11 cellular contexts compared by ENCODE assay signal in the genomic region with DNA sequence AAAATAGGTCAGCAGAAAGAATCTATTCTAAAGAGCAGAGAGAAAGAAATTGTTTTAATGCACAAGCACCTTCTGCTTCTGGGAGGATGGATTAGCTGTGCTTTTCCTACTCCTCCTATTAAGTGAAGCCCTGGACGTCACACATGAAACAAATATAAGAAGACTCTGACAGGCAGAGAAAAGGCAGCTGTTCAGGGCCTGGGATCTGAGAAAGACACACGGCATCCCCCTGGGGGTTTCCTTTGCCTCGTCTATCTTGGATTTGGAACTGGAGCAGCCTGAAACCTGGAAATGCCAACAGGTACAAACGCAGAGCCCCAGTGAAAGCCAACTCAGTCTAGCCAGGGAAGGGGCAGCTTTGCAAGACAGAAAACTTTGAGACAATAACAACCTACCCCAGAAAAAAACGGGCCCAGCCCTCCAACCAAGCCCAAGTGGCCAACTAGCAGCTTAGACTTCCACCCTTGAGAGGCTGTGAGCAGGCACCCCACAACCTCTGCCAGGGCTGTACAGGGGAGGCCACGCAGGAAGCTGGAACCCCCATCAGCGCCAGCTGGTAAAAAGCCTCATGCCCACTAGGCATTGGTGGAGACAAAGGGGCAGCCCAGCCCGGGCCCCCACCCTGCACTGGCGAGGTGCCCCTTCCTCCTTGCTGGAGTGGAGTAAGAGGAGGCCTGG. TPM values are rescaled to one million over a fixed set of nuclear protein-coding genes. Genes with fewer than 3 reads are reported as not detected.
DNase-seq lines count a peak whose midpoint lies in the region; ATAC-seq and TF ChIP-seq lines count a peak whose summit lies in the region.
"Had no signal": no experiment of that assay in that cellular context is flagged by ENCODE, and none has a peak within 500 bp of the region (broad histone marks: within the 10 kb centered on the region; RNA-seq: fewer than 3 reads in every experiment).

No MANE protein-coding gene starts in this region.

- intact Hi-C loops in CD4-positive, alpha-beta memory T cell (cut with micrococcal nuclease) = no loop called here
- intact Hi-C loops in colonic mucosa (cut with DNase I) = loop anchor here (10.0 kb wide), 1 partner anchor 156 kb away; no protein-coding TSS in a partner anchor

- no peaks in the 10 kb centered on the region for H3K27me3 ChIP-seq in CD4-positive, alpha-beta memory T cell (ENCODE audit: insufficient read depth, low read length)
- H3K27me3 ChIP-seq in H7 (ENCODE audit: control insufficient read depth, insufficient read depth, low read length) (no peaks in the 10 kb centered on the region), foreskin keratinocyte (no peaks in the 10 kb centered on the region), colonic mucosa (no peaks in the 10 kb centered on the region)
- H3K27me3 ChIP-seq: adrenal gland had no signal

- TF ChIP-seq POLR2A in GM18505 (IDR thresholded peaks at IDR 0.05; ENCODE audit: borderline replicate concordance, extremely low read depth, insufficient read depth, insufficient read length) = no peak

- H3K9me3 Mint-ChIP-seq in CD4-positive, alpha-beta memory T cell = no peaks in the 10 kb centered on the region
- H3K9me3 Mint-ChIP-seq in nephron = no peaks in the 10 kb centered on the region

- peak overlapping the region; percentile 30 to 91 (median 84) for H3K27ac Mint-ChIP-seq in CD4-positive, alpha-beta memory T cell
- H3K27ac Mint-ChIP-seq in nephron = peak overlapping the region; percentile 81 to 97 (median 94)

- H3K36me3 ChIP-seq in CD4-positive, alpha-beta memory T cell (ENCODE audit: insufficient read depth, low read length) = peaks cover 26% of the 10 kb centered on the region
- peaks cover 3% of the 10 kb centered on the region for H3K36me3 ChIP-seq in H7 (replicated peaks; ENCODE audit: control insufficient read depth, insufficient read depth, low read length)
- H3K36me3 ChIP-seq in colonic mucosa = no peaks in the 10 kb centered on the region

- no peaks in the 10 kb centered on the region for H3K9me3 ChIP-seq in CD4-positive, alpha-beta memory T cell (ENCODE audit: control insufficient read depth in 1 of 2, low read length in 2 of 2)
- H3K9me3 ChIP-seq in colonic mucosa = no peaks in the 10 kb centered on the region
- H3K9me3 ChIP-seq: adrenal gland had no signal

- peak overlapping the region in 7 of 8 donors; percentile 10 to 64 (median 53) for H3K4me3 Mint-ChIP-seq in CD4-positive, alpha-beta memory T cell
- peak overlapping the region in 2 of 3 experiments; percentile 55 to 62 for H3K4me3 Mint-ChIP-seq in nephron

- H3K27ac ChIP-seq in CD4-positive, alpha-beta memory T cell (ENCODE audit: low read depth, low read length) = peak overlapping the region; percentile 44
- H3K27ac ChIP-seq in foreskin keratinocyte (no peak overlapping the region), colonic mucosa (no peak overlapping the region)

- DNase-seq in CD4-positive, alpha-beta memory T cell = no peak
- DNase-seq in NCI-H2171 (lab: John Stamatoyannopoulos, UW) = peak; percentile 90
- peak; percentile 34 for DNase-seq in ecto neural progenitor cell (ENCODE audit: low spot score)
- DNase-seq in H7 = no peak
- DNase-seq in foreskin keratinocyte = no peak
- no peak for DNase-seq in colonic mucosa
- DNase-seq: occipital lobe; stimulated activated CD4-positive, alpha-beta T cell treated with anti-CD3 and anti-CD28 coated beads, Interleukin-4, amount 100 ng/mL, for 1 hour had no signal

- H3K4me1 Mint-ChIP-seq in CD4-positive, alpha-beta memory T cell = peaks cover 36 to 90% (median 59%) of the 10 kb centered on the region in 4 donors
- H3K4me1 Mint-ChIP-seq in nephron = peaks cover 48% of the 10 kb centered on the region

- TF ChIP-seq CTCF in nephron (IDR thresholded peaks at IDR 0.05; ENCODE audit: unreplicated experiment in 3 of 3) = no peak
- TF ChIP-seq CTCF in foreskin keratinocyte (conservative IDR thresholded peaks at IDR 0.05) = no peak
- TF ChIP-seq CTCF in colonic mucosa (IDR thresholded peaks at IDR 0.05) = no peak

- CTCF ChIA-PET in CD4-positive, alpha-beta memory T cell (lab: Charles Lee; ENCODE audit: partially characterized antibody) = interaction anchor here (1.0 kb wide), 1 partner anchor 73 kb away, joined by 5 read pairs; no protein-coding TSS in a partner anchor

- no peak for ATAC-seq in GM18505 (IDR thresholded peaks at IDR 0.05; ENCODE audit: unreplicated experiment)
- ATAC-seq in foreskin keratinocyte = no peak

- POLR2A ChIA-PET in CD4-positive, alpha-beta memory T cell (lab: Charles Lee; ENCODE audit: partially characterized antibody) = interaction anchor here (0.6 to 2.0 kb wide), 4 partner anchors 8 to 77 kb away, joined by 3 to 8 read pairs (median 4); a partner anchor contains a TSS

- H3K9ac ChIP-seq in colonic mucosa (ENCODE audit: low read depth in 2 of 2, low read length in 2 of 2) = peak overlapping the region in 1 of 2 donors; percentile 55

- H3K36me3 Mint-ChIP-seq in CD4-positive, alpha-beta memory T cell = peaks cover 26 to 54% of the 10 kb centered on the region in 2 donors
- no peaks in the 10 kb centered on the region for H3K36me3 Mint-ChIP-seq in nephron (ENCODE audit: low read depth)

- no peak overlapping the region for H3K4me3 ChIP-seq in CD4-positive, alpha-beta memory T cell (ENCODE audit: low read length in 2 of 2)
- H3K4me3 ChIP-seq in H7 (ENCODE audit: insufficient read depth, low read depth, low read length) (no peak overlapping the region), colonic mucosa (no peak overlapping the region)
- H3K4me3 ChIP-seq: adrenal gland had no signal

- peaks cover 76% of the 10 kb centered on the region for H3K4me1 ChIP-seq in CD4-positive, alpha-beta memory T cell (ENCODE audit: insufficient read depth, low read length)
- H3K4me1 ChIP-seq in foreskin keratinocyte (peaks cover 11% of the 10 kb centered on the region), colonic mucosa (peaks cover 35% of the 10 kb centered on the region)

- no peaks in the 10 kb centered on the region for H3K27me3 Mint-ChIP-seq in CD4-positive, alpha-beta memory T cell
- H3K27me3 Mint-ChIP-seq in nephron (ENCODE audit: low read depth) = no peaks in the 10 kb centered on the region

RNA-seq across cellular contexts. Expression of a gene that starts 7.3 kb away (rescaled TPM):
- total RNA-seq in CD4-positive, alpha-beta memory T cell = 100 to 1,000 TPM; 161 to 164 TPM
- 100 to 1,000 TPM in 1 of 2 donors, 10 to 100 TPM in 1; 91.2 to 111 TPM for polyA plus RNA-seq in CD4-positive, alpha-beta memory T cell
- total RNA-seq in H7 (2014; rRNA removed; shearing (Covaris generic)) = 54.8 and 57.2 TPM in 2 replicates
- total RNA-seq in foreskin keratinocyte (18.2 and 19.3 TPM in 2 replicates), colonic mucosa (10 to 100 TPM; 24.7 to 46.6 TPM)
- polyA plus RNA-seq in foreskin keratinocyte = 7.1 and 8.1 TPM in 2 replicates

RNA-seq across cellular contexts. Expression of a gene that starts 31.7 kb away (rescaled TPM):
- 10 to 100 TPM; 49.0 to 49.2 TPM for total RNA-seq in CD4-positive, alpha-beta memory T cell
- 10 to 100 TPM; 20.6 to 24.4 TPM for polyA plus RNA-seq in CD4-positive, alpha-beta memory T cell
- 8.2 and 9.7 TPM in 2 replicates for total RNA-seq in H7 (2014; rRNA removed; shearing (Covaris generic))
- total RNA-seq in foreskin keratinocyte (17.5 and 18.7 TPM in 2 replicates), colonic mucosa (10 to 100 TPM; 34.2 to 36.4 TPM)
- polyA plus RNA-seq in foreskin keratinocyte = 21.9 and 23.4 TPM in 2 replicates

Comparison
In these comparisons a context has a peak if more than half of its experiments do, and no peak if none do; other contexts are left out.
1. DNase-seq: peak in NCI-H2171 (single experiment) and ecto neural progenitor cell (single experiment); none in CD4-positive, alpha-beta memory T cell (0 of 5), H7 (single experiment), foreskin keratinocyte (0 of 2) and colonic mucosa (single experiment).